Comparison of ENCODE assay signal across 11 cellular contexts in the genomic region with DNA sequence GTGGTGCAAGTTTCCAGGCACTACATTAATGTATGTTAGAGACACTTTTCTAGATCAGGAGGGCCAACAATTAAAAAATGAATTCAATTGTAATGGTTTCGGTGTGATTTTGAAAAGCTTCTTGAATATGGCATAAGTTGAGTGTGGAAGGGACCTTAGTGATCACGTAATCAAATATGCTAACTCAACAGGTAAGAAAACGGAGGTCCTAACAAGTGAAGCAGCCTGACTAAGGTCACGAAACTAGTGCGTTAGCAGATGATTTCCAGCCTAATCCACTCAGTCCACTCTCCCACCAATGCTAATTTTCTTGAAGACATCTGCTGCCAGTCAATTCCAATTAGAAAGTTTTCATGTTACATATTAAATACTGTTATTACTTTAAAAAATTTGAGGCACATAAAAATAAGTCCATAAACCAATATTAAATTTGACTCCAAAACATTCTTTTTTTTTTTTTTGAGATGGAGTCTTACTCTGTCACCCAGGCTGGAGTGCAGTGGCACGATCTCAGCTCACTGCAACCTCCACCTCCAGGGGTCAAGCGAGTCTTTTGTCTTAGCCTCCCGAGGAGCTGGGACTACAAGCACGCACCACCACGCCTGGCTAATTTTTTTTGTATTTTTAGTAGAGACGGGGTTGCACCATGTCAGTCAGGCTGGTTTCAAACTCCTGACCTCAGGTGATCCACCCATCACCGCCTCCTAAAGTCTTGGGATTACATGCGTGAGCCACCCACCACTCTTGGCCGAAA. TPM values are rescaled to one million over a fixed set of nuclear protein-coding genes. Genes with fewer than 3 reads are reported as not detected.
A peak's percentile ranks its signal among the peaks of the same experiment; 100 is the strongest.
DNase-seq lines count a peak whose midpoint lies in the region; ATAC-seq and TF ChIP-seq lines count a peak whose summit lies in the region.
"Had no signal": no experiment of that assay in that cellular context is flagged by ENCODE, and none has a peak within 500 bp of the region (broad histone marks: within the 10 kb centered on the region; RNA-seq: fewer than 3 reads in every experiment).

No MANE protein-coding gene starts in this region.

- no peaks in the 10 kb centered on the region for H3K27me3 ChIP-seq in iPS-20b (ENCODE audit: insufficient read depth, low read length)
- no peaks in the 10 kb centered on the region for H3K27me3 ChIP-seq in suprapubic skin
- no peaks in the 10 kb centered on the region for H3K27me3 ChIP-seq in brain microvascular endothelial cell (replicated peaks)

- H3K9me3 Mint-ChIP-seq in activated naive CD4-positive, alpha-beta T cell treated with anti-CD3 and anti-CD28 coated beads, Interleukin-2, amount 10 ng/mL, durations not matched to agents 7 days and 5 days, result no peaks in the 10 kb centered on the region
- no peaks in the 10 kb centered on the region for H3K9me3 Mint-ChIP-seq in WTC11
- H3K9me3 Mint-ChIP-seq: CD14-positive monocyte had no signal

- no peak for TF ChIP-seq CTCF in WTC11 (IDR thresholded peaks at IDR 0.05)
- no peak for TF ChIP-seq CTCF in suprapubic skin (IDR thresholded peaks at IDR 0.05)
- no peak for TF ChIP-seq CTCF in brain microvascular endothelial cell (IDR thresholded peaks at IDR 0.05; ENCODE audit: low read depth, low read length, missing control alignments)

- no peak for DNase-seq in activated naive CD4-positive, alpha-beta T cell treated with anti-CD3 and anti-CD28 coated beads, Interleukin-2, amount 10 ng/mL, durations not matched to agents 7 days and 5 days
- no peak for DNase-seq in activated naive CD4-positive, alpha-beta T cell (lab: John Stamatoyannopoulos, UW)
- DNase-seq in WTC11 (ENCODE audit: low spot score), result no peak
- no peak for DNase-seq in suprapubic skin (ENCODE audit: low spot score in 2 of 2)
- no peak for DNase-seq in COR-L47 (lab: John Stamatoyannopoulos, UW)
- no peak for DNase-seq in brain microvascular endothelial cell
- DNase-seq: activated naive CD4-positive, alpha-beta T cell treated with Interleukin-2 at 50 U/mL for 16 hours; HCEC 1CT had no signal

- H3K4me3 Mint-ChIP-seq in activated naive CD4-positive, alpha-beta T cell treated with anti-CD3 and anti-CD28 coated beads, Interleukin-2, amount 10 ng/mL, durations not matched to agents 7 days and 5 days, result peak overlapping the region; percentile 59
- peak overlapping the region; percentile 98 for H3K4me3 Mint-ChIP-seq in WTC11
- H3K4me3 Mint-ChIP-seq: CD14-positive monocyte had no signal

- no peak overlapping the region for H3K9ac ChIP-seq in iPS-20b (ENCODE audit: low read depth, low read length)

- H3K27me3 Mint-ChIP-seq in activated naive CD4-positive, alpha-beta T cell treated with anti-CD3 and anti-CD28 coated beads, Interleukin-2, amount 10 ng/mL, durations not matched to agents 7 days and 5 days, result no peaks in the 10 kb centered on the region
- H3K27me3 Mint-ChIP-seq in WTC11 (ENCODE audit: low read depth), result no peaks in the 10 kb centered on the region

- in situ Hi-C loops in brain microvascular endothelial cell (cut with HindIII; ENCODE audit: low pct_ligation_motif_present, low sequenced_read_pairs), result no loop called here

- CTCF ChIA-PET in activated naive CD4-positive, alpha-beta T cell treated with anti-CD3 and anti-CD28 coated beads, Interleukin-2, amount 10 ng/mL, durations not matched to agents 7 days and 5 days (lab: Charles Lee), result no interaction called here
- CTCF ChIA-PET in WTC11 (lab: Charles Lee), result interaction anchor here (0.7 to 1.1 kb wide), 2 partner anchors 66 to 104 kb away, joined by 3 read pairs; a partner anchor contains a TSS

- peaks cover 42% of the 10 kb centered on the region for H3K4me1 Mint-ChIP-seq in activated naive CD4-positive, alpha-beta T cell treated with anti-CD3 and anti-CD28 coated beads, Interleukin-2, amount 10 ng/mL, durations not matched to agents 7 days and 5 days
- peaks cover 36% of the 10 kb centered on the region for H3K4me1 Mint-ChIP-seq in WTC11

- TF ChIP-seq POLR2A in suprapubic skin (IDR thresholded peaks at IDR 0.05), result no peak

- no peak overlapping the region for H3K27ac ChIP-seq in iPS-20b (ENCODE audit: low read length)
- no peak overlapping the region for H3K27ac ChIP-seq in suprapubic skin
- H3K27ac ChIP-seq in brain microvascular endothelial cell, result no peak overlapping the region

- POLR2A ChIA-PET in WTC11 (lab: Charles Lee), result no interaction called here

- TF ChIP-seq EP300 in suprapubic skin (IDR thresholded peaks at IDR 0.05), result no peak

- WGBS in suprapubic skin, result 89% methylated on average over 14 of the region's 14 CpGs

- H3K9me3 ChIP-seq in iPS-20b (ENCODE audit: insufficient read depth, low read depth, low read length) (no peaks in the 10 kb centered on the region), suprapubic skin (no peaks in the 10 kb centered on the region)

- H3K36me3 ChIP-seq in iPS-20b (ENCODE audit: insufficient read depth, low read depth, low read length) (peaks cover 10% of the 10 kb centered on the region; the same call in 1 of the 2 replicates), suprapubic skin (peaks cover 4% of the 10 kb centered on the region), brain microvascular endothelial cell (replicated peaks) (peaks cover 3% of the 10 kb centered on the region)

- H3K4me1 ChIP-seq in iPS-20b (ENCODE audit: insufficient read depth, low read length) (peaks cover 10% of the 10 kb centered on the region; the same call in 1 of the 2 replicates), suprapubic skin (peaks cover 42% of the 10 kb centered on the region)

- H3K4me3 ChIP-seq in iPS-20b (ENCODE audit: low read length) (peak overlapping the region; percentile 29), suprapubic skin (peak overlapping the region; percentile 76), brain microvascular endothelial cell (ENCODE audit: low read depth, low read length) (no peak overlapping the region)

- no peak overlapping the region for H3K27ac Mint-ChIP-seq in activated naive CD4-positive, alpha-beta T cell treated with anti-CD3 and anti-CD28 coated beads, Interleukin-2, amount 10 ng/mL, durations not matched to agents 7 days and 5 days
- H3K27ac Mint-ChIP-seq in WTC11, result peak overlapping the region; percentile 21; the same call in 1 of the 2 replicates
- H3K27ac Mint-ChIP-seq: CD14-positive monocyte had no signal

- no peak for ATAC-seq in WTC11
- no peak for ATAC-seq in GM21529 (IDR thresholded peaks at IDR 0.05; ENCODE audit: unreplicated experiment)

- peaks cover 20% of the 10 kb centered on the region for H3K36me3 Mint-ChIP-seq in activated naive CD4-positive, alpha-beta T cell treated with anti-CD3 and anti-CD28 coated beads, Interleukin-2, amount 10 ng/mL, durations not matched to agents 7 days and 5 days
- peaks cover 17% of the 10 kb centered on the region for H3K36me3 Mint-ChIP-seq in WTC11

TF ChIP-seq in WTC11, 78 proteins besides CTCF, POLR2A, EP300 and RAD21:
- TF ChIP-seq, protein P1, sequence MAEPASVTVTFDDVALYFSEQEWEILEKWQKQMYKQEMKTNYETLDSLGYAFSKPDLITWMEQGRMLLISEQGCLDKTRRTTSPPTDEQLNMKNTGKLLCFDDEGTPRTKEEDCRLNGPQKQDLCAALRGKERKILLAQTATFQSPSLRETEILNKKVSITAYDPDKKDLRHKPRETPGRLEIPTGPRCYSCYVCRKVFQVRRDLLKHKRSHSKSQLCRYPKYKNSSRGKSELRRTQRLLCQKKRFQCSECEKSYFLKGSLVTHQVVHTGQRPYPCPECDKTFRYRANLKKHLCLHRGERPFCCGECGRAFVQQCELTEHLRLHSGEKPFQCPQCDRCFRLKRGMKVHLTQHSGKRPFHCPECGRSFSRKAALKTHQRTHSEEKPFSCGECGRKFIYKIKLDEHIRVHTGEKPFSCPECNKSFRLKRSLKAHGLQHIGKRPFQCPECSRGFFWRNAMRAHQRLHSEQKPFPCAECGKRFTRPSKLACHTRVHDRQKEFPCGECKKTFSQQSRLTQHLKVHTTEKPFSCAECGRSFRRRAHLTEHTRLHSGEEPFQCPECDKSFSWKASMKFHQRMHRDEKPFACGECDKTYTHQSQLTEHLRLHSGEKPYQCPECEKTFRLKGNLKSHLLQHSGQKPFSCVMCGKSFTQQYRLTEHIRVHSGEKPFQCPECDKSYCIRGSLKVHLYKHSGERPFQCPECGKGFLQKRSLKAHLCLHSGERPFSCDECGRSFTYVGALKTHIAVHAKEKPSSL (CRISPR knock-in tag; conservative IDR thresholded peaks at IDR 0.05), result no peak

RNA-seq across cellular contexts. Expression of a gene that starts 2.3 kb away (rescaled TPM):
- total RNA-seq in WTC11 (2021) (14.6 to 17.0 TPM (median 16.8 TPM) in 3 replicates), suprapubic skin (10 to 100 TPM; 17.1 to 19.7 (median 18.3) TPM)
